Comparison of ENCODE assay signal across 14 cellular contexts in the genomic region with DNA sequence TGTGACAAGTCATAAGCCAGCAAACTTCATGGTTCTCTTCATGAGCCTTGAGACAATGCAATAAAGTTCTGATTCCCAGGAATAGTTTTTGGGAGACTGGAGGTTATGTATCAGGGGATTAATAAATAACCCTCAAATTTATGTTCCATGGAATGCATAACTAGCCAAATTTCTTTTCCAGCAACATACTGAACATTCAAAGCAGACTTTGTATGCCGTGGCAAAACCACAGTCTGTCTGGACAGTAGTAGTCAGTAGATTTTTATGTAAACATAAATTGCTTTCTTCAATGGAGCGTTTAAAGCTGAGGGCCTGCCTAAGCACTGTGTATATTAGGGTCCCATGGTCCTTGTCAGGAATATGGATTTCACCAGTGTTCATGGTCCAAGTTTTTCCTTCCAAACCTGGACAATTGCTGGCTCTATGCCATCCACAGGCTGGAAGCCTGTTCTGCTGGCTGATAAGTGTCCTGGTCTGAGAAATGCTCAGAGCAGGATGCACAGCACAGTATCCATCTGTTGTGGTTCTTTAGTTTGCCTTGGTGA.
DNase-seq lines count a peak whose midpoint lies in the region; ATAC-seq, FAIRE-seq and TF ChIP-seq lines count a peak whose summit lies in the region.
"Had no signal": no experiment of that assay in that cellular context is flagged by ENCODE, and none has a peak within 500 bp of the region (broad histone marks: within the 10 kb centered on the region; RNA-seq: fewer than 3 reads in every experiment).

No MANE protein-coding gene starts in this region.

- no peak overlapping the region for H2AFZ ChIP-seq in endothelial cell of umbilical vein (ENCODE audit: low read depth, low read length)

- intact Hi-C loops in endothelial cell of umbilical vein (cut with micrococcal nuclease): no loop called here

- no peaks in the 10 kb centered on the region for H4K20me1 ChIP-seq in endothelial cell of umbilical vein (replicated peaks; ENCODE audit: control insufficient read depth, extremely low read depth, insufficient read depth, low read length)

- H3K9me3 ChIP-seq in endothelial cell of umbilical vein (replicated peaks; ENCODE audit: control insufficient read depth, insufficient read depth, low read length): no peaks in the 10 kb centered on the region
- H3K9me3 ChIP-seq: psoas muscle had no signal

- dilution Hi-C loops in endothelial cell of umbilical vein (cut with MboI; ENCODE audit: extremely low pct_ligation_motif_present, low sequenced_read_pairs): no loop called here

- no peak for TF ChIP-seq CTCF in endothelial cell of umbilical vein (IDR thresholded peaks at IDR 0.05; ENCODE audit: extremely low read depth in 1 of 2, insufficient read depth in 1 of 2, low read depth in 1 of 2, low read length in 2 of 2)

- ATAC-seq in HG03439 (IDR thresholded peaks at IDR 0.05; ENCODE audit: unreplicated experiment) (no peak), HG03565 (IDR thresholded peaks at IDR 0.05; ENCODE audit: unreplicated experiment) (no peak)
- ATAC-seq: natural killer cell, psoas muscle, T-helper 17 cell had no signal

- no peaks in the 10 kb centered on the region for H3K4me1 ChIP-seq in endothelial cell of umbilical vein (ENCODE audit: control insufficient read depth, extremely low read depth, insufficient read depth, low read length)
- H3K4me1 ChIP-seq: psoas muscle had no signal

- no peaks in the 10 kb centered on the region for H3K36me3 ChIP-seq in endothelial cell of umbilical vein (ENCODE audit: control insufficient read depth in 2 of 2, extremely low read depth in 1 of 2, insufficient read depth in 2 of 2, low read length in 2 of 2)

- CTCF ChIA-PET in endothelial cell of umbilical vein (lab: Charles Lee): interaction anchor here (0.6 to 1.7 kb wide), 2 partner anchors 33 to 145 kb away, joined by 4 read pairs; partner anchors contain the start of gene SRGAP1

- H3K9me1 ChIP-seq in endothelial cell of umbilical vein (replicated peaks; ENCODE audit: control insufficient read depth, extremely low read depth, insufficient read depth, low read length): no peaks in the 10 kb centered on the region

- BruUV-seq in endothelial cell of umbilical vein (replicated peaks; lab: Mats Ljungman, UMichigan): no TSS peak

- no peak overlapping the region for H3K4me2 ChIP-seq in endothelial cell of umbilical vein (ENCODE audit: insufficient read depth, low read length)

- no peak overlapping the region for H3K4me3 ChIP-seq in endothelial cell of umbilical vein (replicated peaks in 1 of 3; ENCODE audit: insufficient read depth in 1 of 3, low read depth in 1 of 3, low read length in 3 of 3)
- H3K4me3 ChIP-seq: lung, psoas muscle had no signal

- no peaks in the 10 kb centered on the region for H3K27me3 ChIP-seq in endothelial cell of umbilical vein (ENCODE audit: control insufficient read depth in 2 of 2, insufficient read depth in 2 of 2, low read length in 2 of 2)

- H3K9ac ChIP-seq in endothelial cell of umbilical vein (replicated peaks; ENCODE audit: extremely low read depth, insufficient read depth, low read length): no peak overlapping the region

- DNase-seq in DMS79 treated with DMSO at 0.1 percent for 48 hours (lab: John Stamatoyannopoulos, UW) (peak; percentile 71), NCI-H446 treated with DMSO at 0.1 percent for 48 hours (lab: John Stamatoyannopoulos, UW) (peak; percentile 56), endothelial cell of umbilical vein (ENCODE audit: low read depth, low spot score) (peak; percentile 47), pulmonary artery endothelial cell (ENCODE audit: low read depth, low spot score) (peak; percentile 4), GOT3 (lab: John Stamatoyannopoulos, UW) (no peak)
- DNase-seq: EL; natural killer cell; NCI-H1694; psoas muscle; stimulated activated CD4-positive, alpha-beta T cell treated with anti-CD3 and anti-CD28 coated beads, Interleukin-2, amount 100 ng/mL, for 48 hours; T-helper 17 cell had no signal

- no peak for TF ChIP-seq POLR2A in endothelial cell of umbilical vein (IDR thresholded peaks at IDR 0.05; ENCODE audit: low read depth, low read length)

- no peaks in the 10 kb centered on the region for H3K79me2 ChIP-seq in endothelial cell of umbilical vein (ENCODE audit: control insufficient read depth, insufficient read depth, low read length)

- POLR2A ChIA-PET in endothelial cell of umbilical vein (lab: Charles Lee): no interaction called here

- peak; percentile 67 for FAIRE-seq in endothelial cell of umbilical vein (lab: Jason Lieb, UNC)

- no peak overlapping the region for H3K27ac ChIP-seq in endothelial cell of umbilical vein (ENCODE audit: insufficient read depth, low read depth, low read length)
- H3K27ac ChIP-seq: psoas muscle had no signal

TF ChIP-seq in endothelial cell of umbilical vein, 7 proteins besides CTCF, POLR2A, EP300 and RAD21:
- TF ChIP-seq MYC (IDR thresholded peaks at IDR 0.05; ENCODE audit: low read depth, low read length) (no peak), GATA2 (IDR thresholded peaks at IDR 0.05; ENCODE audit: insufficient read depth, insufficient read length, low read depth, low read length) (no peak)
